ENCODE assay signal across 18 cellular contexts in the genomic region with DNA sequence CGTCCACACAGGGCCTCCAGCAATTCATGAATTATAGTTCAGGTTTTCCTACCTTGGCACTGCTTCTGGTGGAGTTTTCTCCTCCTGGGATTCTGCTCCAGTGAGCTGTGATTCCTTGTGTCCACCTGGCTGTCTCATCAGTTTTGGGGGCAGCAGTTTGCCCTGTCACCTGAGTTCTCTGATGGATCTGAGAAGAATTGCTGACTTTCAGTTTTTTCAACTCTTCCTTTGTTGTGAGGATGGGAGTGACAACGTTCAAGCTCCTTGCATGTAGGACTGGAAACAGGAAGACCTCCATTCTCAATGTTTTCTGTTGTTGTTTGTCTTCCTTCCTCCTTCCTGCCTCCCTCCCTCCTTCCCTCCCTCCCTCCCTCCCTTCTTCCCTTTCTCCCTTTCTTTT.
"Had no signal": no experiment of that assay in that cellular context is flagged by ENCODE, and none has a peak within 500 bp of the region (broad histone marks: within the 10 kb centered on the region; RNA-seq: fewer than 3 reads in every experiment).

No MANE protein-coding gene starts in this region.

- H3K27ac ChIP-seq: foreskin keratinocyte, left ventricle myocardium inferior, neutrophil, right atrium auricular region had no signal

- ATAC-seq: effector memory CD8-positive, alpha-beta T cell; foreskin keratinocyte; left cardiac atrium; naive thymus-derived CD4-positive, alpha-beta T cell had no signal

- H3K4me1 ChIP-seq: foreskin keratinocyte, left ventricle myocardium inferior, right atrium auricular region had no signal

- DNase-seq: effector memory CD8-positive, alpha-beta T cell; erythroblast; foreskin keratinocyte; immature natural killer cell; kidney; left cardiac atrium; left ventricle myocardium inferior; naive thymus-derived CD4-positive, alpha-beta T cell; nephron progenitor cell; small intestine; stimulated activated CD4-positive, alpha-beta T cell treated with anti-CD3 and anti-CD28 coated beads, Interleukin-12 subunit alpha, Interleukin-12 subunit beta, amount 100 ng/mL, for 4 hours; stimulated activated naive CD4-positive, alpha-beta T cell had no signal

- H3K27me3 ChIP-seq: foreskin keratinocyte, neutrophil, right atrium auricular region had no signal

- H3K4me3 ChIP-seq: left ventricle myocardium inferior, lung, right atrium auricular region had no signal

- H3K9me3 ChIP-seq: neutrophil, right atrium auricular region had no signal

- FAIRE-seq: colon, endothelial cell of umbilical vein, kidney, small intestine, urothelium cell line had no signal

- H3K36me3 ChIP-seq: left ventricle myocardium inferior, neutrophil, right atrium auricular region had no signal
